18 cellular contexts compared by ENCODE assay signal in the genomic region with DNA sequence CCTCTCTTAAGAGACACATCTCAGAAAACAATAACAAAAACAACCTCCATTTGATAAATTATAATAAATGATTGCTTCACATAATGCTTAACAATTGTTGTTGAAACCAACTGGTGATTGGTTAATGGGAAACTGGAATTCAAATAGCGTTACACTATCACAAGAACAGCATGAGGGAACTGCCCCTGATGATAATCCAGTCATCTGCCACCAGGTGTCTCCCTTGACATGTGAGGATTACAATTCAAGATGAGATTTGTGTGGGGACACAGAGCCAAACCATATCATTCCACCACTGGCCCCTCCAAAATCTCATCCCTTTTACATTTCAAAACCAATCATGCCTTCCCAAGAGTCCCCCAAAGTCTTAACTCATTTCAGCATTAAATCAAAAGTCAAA.
A peak's percentile ranks its signal among the peaks of the same experiment; 100 is the strongest.
DNase-seq lines count a peak whose midpoint lies in the region; ATAC-seq and TF ChIP-seq lines count a peak whose summit lies in the region.
"Had no signal": no experiment of that assay in that cellular context is flagged by ENCODE, and none has a peak within 500 bp of the region (broad histone marks: within the 10 kb centered on the region; RNA-seq: fewer than 3 reads in every experiment).

No MANE protein-coding gene starts in this region.

- H3K4me1 ChIP-seq in OCI-LY3 (ENCODE audit: low read length) = peaks cover 4% of the 10 kb centered on the region; the same call in 1 of the 2 replicates

- H3K27ac ChIP-seq in OCI-LY3 (ENCODE audit: low read length) = no peak overlapping the region

- H3K36me3 ChIP-seq in OCI-LY3 (replicated peaks; ENCODE audit: low read depth, low read length) = no peaks in the 10 kb centered on the region

- DNase-seq in ACHN (peak; percentile 24), choroid plexus epithelial cell (ENCODE audit: low read depth) (peak; percentile 38), superior temporal gyrus (ENCODE audit: extremely low spot score) (no peak), C1 segment of cervical spinal cord (lab: John Stamatoyannopoulos, UW) (no peak)
- no peak for DNase-seq in activated CD4-positive, alpha-beta T cell treated with anti-CD3 and anti-CD28 coated beads, Interleukin-2, amount 50 U/mL, for 4 hours
- DNase-seq: activated CD8-positive, alpha-beta memory T cell treated with anti-CD3 and anti-CD28 coated beads for 24 hours; activated naive CD4-positive, alpha-beta T cell treated with Interleukin-2 at 50 U/mL for 16 hours; central memory CD4-positive, alpha-beta T cell; hippocampal formation; NCI-H1105 treated with DMSO at 0.1 percent for 48 hours; right cardiac atrium; Right ventricle myocardium superior; stimulated activated CD4-positive, alpha-beta T cell treated with anti-CD3 and anti-CD28 coated beads, Interleukin-4, amount 100 ng/mL, for 4 hours; stimulated activated naive B cell treated with anti-CD40 and anti-IgM and Interleukin-4, amounts not matched to agents 10 μg/mL and 1 μg/mL and 100 μg/mL, for 72 hours had no signal

- in situ Hi-C loops in ACHN (cut with HindIII; ENCODE audit: low pct_ligation_motif_present, low pct_unique_long_range_greater_than_20kb, low sequenced_read_pairs) = no loop called here

- no peaks in the 10 kb centered on the region for H3K9me3 ChIP-seq in OCI-LY3 (ENCODE audit: insufficient read depth, low read length)

- no peaks in the 10 kb centered on the region for H3K79me2 ChIP-seq in OCI-LY3 (ENCODE audit: low read length)

- no peaks in the 10 kb centered on the region for H4K20me1 ChIP-seq in OCI-LY3 (ENCODE audit: insufficient read depth, low read length)

- H3K4me3 ChIP-seq in OCI-LY3 (ENCODE audit: low read length) = no peak overlapping the region
- no peak overlapping the region for H3K4me3 ChIP-seq in choroid plexus epithelial cell (ENCODE audit: low read depth, low read length)

- no peak overlapping the region for H3K9ac ChIP-seq in OCI-LY3 (ENCODE audit: low read length)

- no peak overlapping the region for H2AFZ ChIP-seq in OCI-LY3 (ENCODE audit: low read depth, low read length)

- H3K27me3 ChIP-seq in OCI-LY3 (ENCODE audit: low read depth, low read length) = no peaks in the 10 kb centered on the region

- no peak for ATAC-seq in HG02798 (IDR thresholded peaks at IDR 0.05; ENCODE audit: poor library complexity, unreplicated experiment)
- ATAC-seq: natural killer cell treated with Interleukin-12 subunit alpha and Interleukin-12 subunit beta and Interleukin-15 and Interleukin-18, amount 100 ng/mL, for 72 hours; right cardiac atrium; stimulated activated naive B cell treated with anti-CD40 and anti-IgM and Interleukin-4, amounts not matched to agents 10 μg/mL and 1 μg/mL and 100 μg/mL, for 72 hours had no signal

- no peak overlapping the region for H3K4me2 ChIP-seq in OCI-LY3 (ENCODE audit: low read length)

- peak; percentile 16; the same call in 1 of the 3 replicates for TF ChIP-seq CTCF in GM12872 (IDR thresholded peaks at IDR 0.05; ENCODE audit: insufficient read depth, low read depth, low read length)
- peak; percentile 17 for TF ChIP-seq CTCF in OCI-LY3 (IDR thresholded peaks at IDR 0.05; ENCODE audit: low read depth, low read length)
- peak; percentile 33 for TF ChIP-seq CTCF in choroid plexus epithelial cell (conservative IDR thresholded peaks at IDR 0.05; ENCODE audit: low read depth, low read length)

Comparison
In these comparisons a context has a peak if more than half of its experiments do, and no peak if none do; other contexts are left out.
1. DNase-seq: peak in ACHN (single experiment) and choroid plexus epithelial cell (single experiment); none in activated CD4-positive, alpha-beta T cell treated with anti-CD3 and anti-CD28 coated beads, Interleukin-2, amount 50 U/mL, for 4 hours (0 of 2), superior temporal gyrus (single experiment) and C1 segment of cervical spinal cord (0 of 14).
2. Peak in every context shown above with its lines, with median percentiles within 50 percentile points of each other: CTCF ChIP-seq.